ENCODE assay signal across 1 cellular context in genomic region chr15:68285243-68285980, GRCh38.
TF ChIP-seq lines count a peak whose summit lies in the region.

No MANE protein-coding gene starts in this region.

TF ChIP-seq in H1, 55 proteins besides CTCF, POLR2A, EP300 and RAD21 (continued from another document):
- TF ChIP-seq SP2 (IDR thresholded peaks at IDR 0.05; ENCODE audit: low read length): no peak
- no peak for TF ChIP-seq ATF3 (IDR thresholded peaks at IDR 0.05; ENCODE audit: insufficient read depth, low read depth, low read length)
- TF ChIP-seq TCF12 (IDR thresholded peaks at IDR 0.05; ENCODE audit: low read depth, low read length): 0 out of 2 replicates have a peak, but pooled peaks have one; percentile 22
- TF ChIP-seq KDM1A (IDR thresholded peaks at IDR 0.05; ENCODE audit: borderline replicate concordance, low read length): no peak
- TF ChIP-seq GABPA (IDR thresholded peaks at IDR 0.05; ENCODE audit: borderline replicate concordance, insufficient read depth, low read length): no peak
- no peak for TF ChIP-seq SIN3A (conservative IDR thresholded peaks at IDR 0.05 in 1 of 2, IDR thresholded peaks at IDR 0.05 in 1 of 2; ENCODE audit: low read depth in 1 of 2, low read length in 2 of 2)
